ENCODE assay signal across 1 cellular context in the genomic region with DNA sequence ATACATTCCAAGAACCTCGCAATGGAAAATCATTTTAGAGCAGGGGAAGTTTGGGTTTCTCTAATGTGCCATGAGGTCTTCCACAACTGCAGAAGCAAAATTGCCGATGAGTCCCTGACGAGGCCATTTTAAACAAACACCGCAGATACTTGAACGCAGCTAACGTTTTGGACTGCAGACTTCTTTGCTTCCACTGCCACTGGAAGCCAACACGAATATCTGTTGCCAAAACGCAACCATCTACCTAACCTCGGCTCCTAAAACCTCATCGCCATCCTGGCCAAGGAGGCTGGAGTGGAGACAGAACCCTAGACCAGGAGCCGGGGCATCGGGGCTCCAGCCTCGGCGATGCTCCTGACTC.
A peak's percentile ranks its signal among the peaks of the same experiment; 100 is the strongest.
TF ChIP-seq lines count a peak whose summit lies in the region.

No MANE protein-coding gene starts in this region.

TF ChIP-seq in HepG2, 621 proteins besides CTCF, POLR2A, EP300 and RAD21:
- no peak for TF ChIP-seq ZNF724P (CRISPR knock-in tag; IDR thresholded peaks at IDR 0.05; ENCODE audit: borderline replicate concordance)
- TF ChIP-seq SRF (IDR thresholded peaks at IDR 0.05; ENCODE audit: low read depth, low read length) = no peak
- no peak for TF ChIP-seq NCOA5 (CRISPR knock-in tag; IDR thresholded peaks at IDR 0.05)
- 0 out of 2 replicates have a peak, but pooled peaks have one; percentile 16 for TF ChIP-seq MTF2 (CRISPR knock-in tag; IDR thresholded peaks at IDR 0.05; ENCODE audit: borderline replicate concordance)
- TF ChIP-seq, protein P1, sequence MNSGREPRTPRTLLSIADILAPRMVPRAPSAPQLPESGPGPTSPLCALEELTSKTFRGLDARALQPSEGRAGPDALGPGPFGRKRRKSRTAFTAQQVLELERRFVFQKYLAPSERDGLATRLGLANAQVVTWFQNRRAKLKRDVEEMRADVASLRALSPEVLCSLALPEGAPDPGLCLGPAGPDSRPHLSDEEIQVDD (CRISPR knock-in tag; IDR thresholded peaks at IDR 0.05; ENCODE audit: borderline replicate concordance) = no peak
- no peak for TF ChIP-seq FIP1L1 (IDR thresholded peaks at IDR 0.05; ENCODE audit: borderline replicate concordance, insufficient read depth, low read depth, low read length)
- TF ChIP-seq HBP1 (CRISPR knock-in tag; IDR thresholded peaks at IDR 0.05; ENCODE audit: low read depth) = no peak
- 0 out of 2 replicates have a peak, but pooled peaks have one; percentile 18 for TF ChIP-seq ARNTL (CRISPR knock-in tag; IDR thresholded peaks at IDR 0.05)
- 0 out of 2 replicates have a peak, but pooled peaks have one; percentile 10 for TF ChIP-seq RXRA (CRISPR knock-in tag; IDR thresholded peaks at IDR 0.05)
- 0 out of 2 replicates have a peak, but pooled peaks have one; percentile 15 for TF ChIP-seq PAXIP1 (CRISPR knock-in tag; conservative IDR thresholded peaks at IDR 0.05)
- TF ChIP-seq, protein P2, sequence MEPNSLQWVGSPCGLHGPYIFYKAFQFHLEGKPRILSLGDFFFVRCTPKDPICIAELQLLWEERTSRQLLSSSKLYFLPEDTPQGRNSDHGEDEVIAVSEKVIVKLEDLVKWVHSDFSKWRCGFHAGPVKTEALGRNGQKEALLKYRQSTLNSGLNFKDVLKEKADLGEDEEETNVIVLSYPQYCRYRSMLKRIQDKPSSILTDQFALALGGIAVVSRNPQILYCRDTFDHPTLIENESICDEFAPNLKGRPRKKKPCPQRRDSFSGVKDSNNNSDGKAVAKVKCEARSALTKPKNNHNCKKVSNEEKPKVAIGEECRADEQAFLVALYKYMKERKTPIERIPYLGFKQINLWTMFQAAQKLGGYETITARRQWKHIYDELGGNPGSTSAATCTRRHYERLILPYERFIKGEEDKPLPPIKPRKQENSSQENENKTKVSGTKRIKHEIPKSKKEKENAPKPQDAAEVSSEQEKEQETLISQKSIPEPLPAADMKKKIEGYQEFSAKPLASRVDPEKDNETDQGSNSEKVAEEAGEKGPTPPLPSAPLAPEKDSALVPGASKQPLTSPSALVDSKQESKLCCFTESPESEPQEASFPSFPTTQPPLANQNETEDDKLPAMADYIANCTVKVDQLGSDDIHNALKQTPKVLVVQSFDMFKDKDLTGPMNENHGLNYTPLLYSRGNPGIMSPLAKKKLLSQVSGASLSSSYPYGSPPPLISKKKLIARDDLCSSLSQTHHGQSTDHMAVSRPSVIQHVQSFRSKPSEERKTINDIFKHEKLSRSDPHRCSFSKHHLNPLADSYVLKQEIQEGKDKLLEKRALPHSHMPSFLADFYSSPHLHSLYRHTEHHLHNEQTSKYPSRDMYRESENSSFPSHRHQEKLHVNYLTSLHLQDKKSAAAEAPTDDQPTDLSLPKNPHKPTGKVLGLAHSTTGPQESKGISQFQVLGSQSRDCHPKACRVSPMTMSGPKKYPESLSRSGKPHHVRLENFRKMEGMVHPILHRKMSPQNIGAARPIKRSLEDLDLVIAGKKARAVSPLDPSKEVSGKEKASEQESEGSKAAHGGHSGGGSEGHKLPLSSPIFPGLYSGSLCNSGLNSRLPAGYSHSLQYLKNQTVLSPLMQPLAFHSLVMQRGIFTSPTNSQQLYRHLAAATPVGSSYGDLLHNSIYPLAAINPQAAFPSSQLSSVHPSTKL (CRISPR knock-in tag; IDR thresholded peaks at IDR 0.05) = 0 out of 2 replicates have a peak, but pooled peaks have one; percentile 2
- TF ChIP-seq ZNF235 (CRISPR knock-in tag; IDR thresholded peaks at IDR 0.05; ENCODE audit: borderline replicate concordance) = no peak
- 0 out of 2 replicates have a peak, but pooled peaks have one; percentile 15 for TF ChIP-seq ARID2 (CRISPR knock-in tag; IDR thresholded peaks at IDR 0.05; ENCODE audit: borderline replicate concordance)
- TF ChIP-seq, protein P3, sequence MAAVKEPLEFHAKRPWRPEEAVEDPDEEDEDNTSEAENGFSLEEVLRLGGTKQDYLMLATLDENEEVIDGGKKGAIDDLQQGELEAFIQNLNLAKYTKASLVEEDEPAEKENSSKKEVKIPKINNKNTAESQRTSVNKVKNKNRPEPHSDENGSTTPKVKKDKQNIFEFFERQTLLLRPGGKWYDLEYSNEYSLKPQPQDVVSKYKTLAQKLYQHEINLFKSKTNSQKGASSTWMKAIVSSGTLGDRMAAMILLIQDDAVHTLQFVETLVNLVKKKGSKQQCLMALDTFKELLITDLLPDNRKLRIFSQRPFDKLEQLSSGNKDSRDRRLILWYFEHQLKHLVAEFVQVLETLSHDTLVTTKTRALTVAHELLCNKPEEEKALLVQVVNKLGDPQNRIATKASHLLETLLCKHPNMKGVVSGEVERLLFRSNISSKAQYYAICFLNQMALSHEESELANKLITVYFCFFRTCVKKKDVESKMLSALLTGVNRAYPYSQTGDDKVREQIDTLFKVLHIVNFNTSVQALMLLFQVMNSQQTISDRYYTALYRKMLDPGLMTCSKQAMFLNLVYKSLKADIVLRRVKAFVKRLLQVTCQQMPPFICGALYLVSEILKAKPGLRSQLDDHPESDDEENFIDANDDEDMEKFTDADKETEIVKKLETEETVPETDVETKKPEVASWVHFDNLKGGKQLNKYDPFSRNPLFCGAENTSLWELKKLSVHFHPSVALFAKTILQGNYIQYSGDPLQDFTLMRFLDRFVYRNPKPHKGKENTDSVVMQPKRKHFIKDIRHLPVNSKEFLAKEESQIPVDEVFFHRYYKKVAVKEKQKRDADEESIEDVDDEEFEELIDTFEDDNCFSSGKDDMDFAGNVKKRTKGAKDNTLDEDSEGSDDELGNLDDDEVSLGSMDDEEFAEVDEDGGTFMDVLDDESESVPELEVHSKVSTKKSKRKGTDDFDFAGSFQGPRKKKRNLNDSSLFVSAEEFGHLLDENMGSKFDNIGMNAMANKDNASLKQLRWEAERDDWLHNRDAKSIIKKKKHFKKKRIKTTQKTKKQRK (IDR thresholded peaks at IDR 0.05; ENCODE audit: low read length) = no peak
- no peak for TF ChIP-seq TOE1 (CRISPR knock-in tag; IDR thresholded peaks at IDR 0.05)
- no peak for TF ChIP-seq BHLHE40 (IDR thresholded peaks at IDR 0.05; ENCODE audit: low read length)
- no peak for TF ChIP-seq MATR3 (CRISPR knock-in tag; IDR thresholded peaks at IDR 0.05)
- 0 out of 2 replicates have a peak, but pooled peaks have one; percentile 13 for TF ChIP-seq ZMYM4 (CRISPR knock-in tag; IDR thresholded peaks at IDR 0.05)
- peak; percentile 16; the same call in 1 of the 2 replicates for TF ChIP-seq ZBTB26 (CRISPR knock-in tag; IDR thresholded peaks at IDR 0.05; ENCODE audit: borderline replicate concordance)
- TF ChIP-seq ZFP62 (CRISPR knock-in tag; IDR thresholded peaks at IDR 0.05) = no peak
- TF ChIP-seq SUZ12 (IDR thresholded peaks at IDR 0.05; ENCODE audit: low read depth, low read length) = no peak
- no peak for TF ChIP-seq HNRNPH1 (optimal IDR thresholded peaks at IDR 0.05; ENCODE audit: low read depth, low read length)
- TF ChIP-seq HNF1A (IDR thresholded peaks at IDR 0.05; ENCODE audit: low read depth) = no peak
- no peak for TF ChIP-seq HNF1A (CRISPR knock-in tag; IDR thresholded peaks at IDR 0.05; ENCODE audit: borderline replicate concordance)
- TF ChIP-seq PBX2 (CRISPR knock-in tag; IDR thresholded peaks at IDR 0.05) = no peak
- TF ChIP-seq, protein P4, sequence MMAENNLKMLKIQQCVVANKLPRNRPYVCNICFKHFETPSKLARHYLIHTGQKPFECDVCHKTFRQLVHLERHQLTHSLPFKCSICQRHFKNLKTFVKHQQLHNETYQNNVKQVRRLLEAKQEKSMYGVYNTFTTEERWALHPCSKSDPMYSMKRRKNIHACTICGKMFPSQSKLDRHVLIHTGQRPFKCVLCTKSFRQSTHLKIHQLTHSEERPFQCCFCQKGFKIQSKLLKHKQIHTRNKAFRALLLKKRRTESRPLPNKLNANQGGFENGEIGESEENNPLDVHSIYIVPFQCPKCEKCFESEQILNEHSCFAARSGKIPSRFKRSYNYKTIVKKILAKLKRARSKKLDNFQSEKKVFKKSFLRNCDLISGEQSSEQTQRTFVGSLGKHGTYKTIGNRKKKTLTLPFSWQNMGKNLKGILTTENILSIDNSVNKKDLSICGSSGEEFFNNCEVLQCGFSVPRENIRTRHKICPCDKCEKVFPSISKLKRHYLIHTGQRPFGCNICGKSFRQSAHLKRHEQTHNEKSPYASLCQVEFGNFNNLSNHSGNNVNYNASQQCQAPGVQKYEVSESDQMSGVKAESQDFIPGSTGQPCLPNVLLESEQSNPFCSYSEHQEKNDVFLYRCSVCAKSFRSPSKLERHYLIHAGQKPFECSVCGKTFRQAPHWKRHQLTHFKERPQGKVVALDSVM (CRISPR knock-in tag; IDR thresholded peaks at IDR 0.05) = peak; percentile 44; the same call in 1 of the 2 replicates
- no peak for TF ChIP-seq MIER2 (CRISPR knock-in tag; IDR thresholded peaks at IDR 0.05)
